ENCODE assay signal across 1 cellular context in genomic region chr10:96680463-96680862, GRCh38. TPM values are rescaled to one million over a fixed set of nuclear protein-coding genes. Genes with fewer than 3 reads are reported as not detected.
"Had no signal": no experiment of that assay in that cellular context is flagged by ENCODE, and none has a peak within 500 bp of the region (broad histone marks: within the 10 kb centered on the region; RNA-seq: fewer than 3 reads in every experiment).

No MANE protein-coding gene starts in this region.

RNA-seq across cellular contexts. Expression of gene PIK3AP1, which starts 39.9 kb away (rescaled TPM):
- polyA plus RNA-seq: mammary epithelial cell had no signal
